7 cellular contexts compared by ENCODE assay signal in the genomic region with DNA sequence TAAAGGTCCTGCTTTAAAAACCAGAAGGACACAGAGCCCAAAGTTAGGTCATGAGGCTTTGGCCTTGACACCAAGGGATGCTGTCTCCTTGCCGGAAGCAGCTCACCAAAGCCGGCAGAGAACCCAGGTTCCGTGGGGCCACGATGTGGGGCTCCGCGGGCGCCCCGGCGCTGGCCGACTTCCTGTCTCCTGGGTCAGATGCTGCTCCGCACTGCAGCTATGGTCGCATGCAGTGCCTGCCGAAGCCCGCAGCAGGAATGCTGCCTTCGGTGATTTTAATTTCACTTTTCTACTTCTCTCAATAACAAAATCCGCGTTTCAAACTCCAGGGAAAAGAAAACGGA. TPM values are rescaled to one million over a fixed set of nuclear protein-coding genes. Genes with fewer than 3 reads are reported as not detected.
DNase-seq lines count a peak whose midpoint lies in the region; ATAC-seq and TF ChIP-seq lines count a peak whose summit lies in the region.

No MANE protein-coding gene starts in this region.

- H3K9me3 ChIP-seq in mucosa of descending colon = no peaks in the 10 kb centered on the region

- H3K4me3 ChIP-seq in coronary artery (peak overlapping the region; percentile 88), mucosa of descending colon (peak overlapping the region; percentile 94)

- ATAC-seq in GM19035 (IDR thresholded peaks at IDR 0.05; ENCODE audit: unreplicated experiment) (peak; percentile 40), HG03571 (IDR thresholded peaks at IDR 0.05; ENCODE audit: unreplicated experiment) (peak; percentile 40), mucosa of descending colon (peak; percentile 63), GM18909 (IDR thresholded peaks at IDR 0.05; ENCODE audit: poor library complexity, unreplicated experiment) (no peak)

- DNase-seq in activated CD4-positive, alpha-beta T cell treated with anti-CD3 and anti-CD28 coated beads for 1 hour = peak; percentile 53
- DNase-seq in coronary artery (ENCODE audit: low spot score) (peak; percentile 78), mucosa of descending colon (peak; percentile 58 to 84 (median 74))
- DNase-seq in stimulated activated naive CD4-positive, alpha-beta T cell (lab: John Stamatoyannopoulos, UW) = peak; percentile 42 to 81 (median 60)

- TF ChIP-seq CTCF in coronary artery (IDR thresholded peaks at IDR 0.05) (no peak), mucosa of descending colon (IDR thresholded peaks at IDR 0.05) (no peak)

- H3K36me3 ChIP-seq in mucosa of descending colon (ENCODE audit: low read depth) = no peaks in the 10 kb centered on the region

- peak overlapping the region; percentile 73 to 90 for H3K27ac ChIP-seq in coronary artery

- intact Hi-C loops in mucosa of descending colon (cut with DNase I, micrococcal nuclease) = no loop called here

- H3K4me1 ChIP-seq in mucosa of descending colon (ENCODE audit: low read depth) = peaks cover 19% of the 10 kb centered on the region

RNA-seq across cellular contexts. Expression of a gene that starts 0.5 kb away (rescaled TPM):
- 10 to 100 TPM; 60.1 to 70.3 (median 64.1) TPM for total RNA-seq in mucosa of descending colon

RNA-seq across cellular contexts. Expression of a gene that starts 11.4 kb away (rescaled TPM):
- 100 to 1,000 TPM; 412 to 707 (median 630) TPM for total RNA-seq in mucosa of descending colon

RNA-seq across cellular contexts. Expression of a gene that starts 47.0 kb away (rescaled TPM):
- total RNA-seq in mucosa of descending colon = 10 to 100 TPM; 18.7 to 43.6 (median 23.4) TPM

RNA-seq across cellular contexts. Expression of a gene that starts 49.9 kb away (rescaled TPM):
- 1 to 10 TPM in 1 of 3 donors, under 1 TPM in 2; 0.31 to 8.9 (median 0.38) TPM for total RNA-seq in mucosa of descending colon
